In genomic region chr3:13021141-13021933, GRCh38 we compare ENCODE assay signal across 1 cellular context.
TF ChIP-seq lines count a peak whose summit lies in the region.

No MANE protein-coding gene starts in this region.

TF ChIP-seq in GM12878, 131 proteins besides CTCF, POLR2A, EP300 and RAD21 (continued from another document and continues in another):
- no peak for TF ChIP-seq USF1 (IDR thresholded peaks at IDR 0.05; ENCODE audit: borderline replicate concordance, extremely low read length, insufficient read depth, low read depth, low read length)
- no peak for TF ChIP-seq CBX3 (IDR thresholded peaks at IDR 0.05; ENCODE audit: borderline replicate concordance, low read depth)
- TF ChIP-seq MEF2B (IDR thresholded peaks at IDR 0.05; ENCODE audit: partially characterized antibody, poor library complexity, severe bottlenecking) = peak; percentile 70
- TF ChIP-seq NKRF (conservative IDR thresholded peaks at IDR 0.05) = peak; percentile 43
- no peak for TF ChIP-seq SRF (IDR thresholded peaks at IDR 0.05; ENCODE audit: low read depth in 2 of 2, low read length in 2 of 2)
- TF ChIP-seq ZNF274 (IDR thresholded peaks at IDR 0.05; ENCODE audit: insufficient read depth, insufficient read length) = no peak
- TF ChIP-seq HCFC1 (IDR thresholded peaks at IDR 0.05; ENCODE audit: low read length) = no peak
- 0 out of 2 replicates have a peak, but pooled peaks have one; percentile 38 for TF ChIP-seq TAF1 (IDR thresholded peaks at IDR 0.05; ENCODE audit: borderline replicate concordance, low read depth, low read length)
- peak; percentile 45; the same call in 1 of the 2 replicates for TF ChIP-seq PKNOX1 (IDR thresholded peaks at IDR 0.05)
- TF ChIP-seq MYB (IDR thresholded peaks at IDR 0.05; ENCODE audit: borderline replicate concordance, low read depth, low read length) = no peak
- TF ChIP-seq TCF12 (IDR thresholded peaks at IDR 0.05; ENCODE audit: low read depth, low read length) = peak; percentile 83
- TF ChIP-seq MYC (IDR thresholded peaks at IDR 0.05; ENCODE audit: insufficient read depth, insufficient read length, insufficient replicate concordance, low read length, severe bottlenecking) = no peak
- TF ChIP-seq IKZF2 (IDR thresholded peaks at IDR 0.05) = no peak; a peak in 1 of 4 replicates
- no peak for TF ChIP-seq CREM (IDR thresholded peaks at IDR 0.05; ENCODE audit: low read depth)
- TF ChIP-seq NFYA (IDR thresholded peaks at IDR 0.05; ENCODE audit: borderline replicate concordance, low read depth, low read length) = no peak
- TF ChIP-seq NFXL1 (IDR thresholded peaks at IDR 0.05; ENCODE audit: borderline replicate concordance) = no peak
- peak; percentile 38; the same call in 1 of the 3 replicates for TF ChIP-seq POU2F2 (IDR thresholded peaks at IDR 0.05; ENCODE audit: borderline replicate concordance, low read depth, low read length)
- 0 out of 2 replicates have a peak, but pooled peaks have one; percentile 7 for TF ChIP-seq IRF4 (IDR thresholded peaks at IDR 0.05; ENCODE audit: low read depth, low read length)
- TF ChIP-seq FOS (IDR thresholded peaks at IDR 0.05; ENCODE audit: borderline replicate concordance, extremely low read depth, insufficient read length) = no peak
- peak; percentile 58; the same call in 1 of the 2 replicates for TF ChIP-seq BACH1 (IDR thresholded peaks at IDR 0.05; ENCODE audit: borderline replicate concordance)
- no peak for TF ChIP-seq SP1 (IDR thresholded peaks at IDR 0.05; ENCODE audit: low read depth, low read length)
- TF ChIP-seq KAT2A (conservative IDR thresholded peaks at IDR 0.05; ENCODE audit: control insufficient read depth, low read depth, low read length) = no peak
- no peak for TF ChIP-seq RAD51 (IDR thresholded peaks at IDR 0.05)
- peak in 1 of 2 experiments; percentile 39; a peak in 1 of 4 replicates for TF ChIP-seq BHLHE40 (IDR thresholded peaks at IDR 0.05; ENCODE audit: borderline replicate concordance in 1 of 2, low read depth in 2 of 2, low read length in 1 of 2)
- no peak for TF ChIP-seq BRCA1 (IDR thresholded peaks at IDR 0.05; ENCODE audit: low read depth, low read length)
- no peak for TF ChIP-seq E4F1 (IDR thresholded peaks at IDR 0.05; ENCODE audit: borderline replicate concordance, partially characterized antibody)
- TF ChIP-seq SMARCA5 (IDR thresholded peaks at IDR 0.05) = no peak; the same call in 1 of the 2 replicates
- no peak for TF ChIP-seq FOXK2 (IDR thresholded peaks at IDR 0.05)
- TF ChIP-seq SMAD5 (IDR thresholded peaks at IDR 0.05; ENCODE audit: low read depth) = no peak
- no peak for TF ChIP-seq NR2F1 (conservative IDR thresholded peaks at IDR 0.05)
- TF ChIP-seq SUPT20H (IDR thresholded peaks at IDR 0.05; ENCODE audit: borderline replicate concordance, control insufficient read depth, low read depth, low read length) = no peak
- no peak for TF ChIP-seq ASH2L (IDR thresholded peaks at IDR 0.05; ENCODE audit: borderline replicate concordance, low read depth)
- TF ChIP-seq PAX8 (IDR thresholded peaks at IDR 0.05) = no peak
- TF ChIP-seq ZNF592 (IDR thresholded peaks at IDR 0.05) = no peak
- no peak for TF ChIP-seq RELB (IDR thresholded peaks at IDR 0.05; ENCODE audit: low read depth)
- no peak for TF ChIP-seq BCL11A (IDR thresholded peaks at IDR 0.05; ENCODE audit: low read depth, low read length)
- 0 out of 2 replicates have a peak, but pooled peaks have one; percentile 25 for TF ChIP-seq NBN (IDR thresholded peaks at IDR 0.05)
- TF ChIP-seq RELA (IDR thresholded peaks at IDR 0.05; ENCODE audit: borderline replicate concordance, partially characterized antibody) = no peak
- TF ChIP-seq KLF5 (IDR thresholded peaks at IDR 0.05; ENCODE audit: partially characterized antibody) = no peak
- TF ChIP-seq BCL3 (IDR thresholded peaks at IDR 0.05; ENCODE audit: borderline replicate concordance, insufficient read depth, low read depth, low read length, poor library complexity, severe bottlenecking) = no peak
- TF ChIP-seq YBX1 (IDR thresholded peaks at IDR 0.05) = no peak
- TF ChIP-seq ZBTB11 (CRISPR knock-in tag; IDR thresholded peaks at IDR 0.05) = no peak
- no peak for TF ChIP-seq TARDBP (IDR thresholded peaks at IDR 0.05; ENCODE audit: borderline replicate concordance)
- no peak for TF ChIP-seq SREBF2 (IDR thresholded peaks at IDR 0.05; ENCODE audit: low read length)
